Comparison of ENCODE assay signal across 28 cellular contexts in genomic region chr11:99916078-99916477, GRCh38.
"Had no signal": no experiment of that assay in that cellular context is flagged by ENCODE, and none has a peak within 500 bp of the region (broad histone marks: within the 10 kb centered on the region; RNA-seq: fewer than 3 reads in every experiment).

No MANE protein-coding gene starts in this region.

- H3K36me3 Mint-ChIP-seq: naive thymus-derived CD4-positive, alpha-beta T cell; stimulated activated effector memory CD8-positive, alpha-beta T cell treated with anti-CD3 and anti-CD28 coated beads, Interleukin-12 subunit alpha, Interleukin-12 subunit beta, amount 100 ng/mL, for 72 hours; stimulated activated naive B cell treated with anti-CD40 and anti-IgM and Interleukin-4, amounts not matched to agents 10 μg/mL and 1 μg/mL and 100 μg/mL, for 72 hours; type B pancreatic cell had no signal

- H3K27me3 ChIP-seq: ovary, right lobe of liver, sigmoid colon, stomach, tibial artery, transverse colon, upper lobe of right lung, uterus had no signal

- H3K27ac Mint-ChIP-seq: naive thymus-derived CD4-positive, alpha-beta T cell; natural killer cell; nephron; progenitor cell of endocrine pancreas; stimulated activated effector memory CD8-positive, alpha-beta T cell treated with anti-CD3 and anti-CD28 coated beads, Interleukin-12 subunit alpha, Interleukin-12 subunit beta, amount 100 ng/mL, for 72 hours; stimulated activated naive B cell treated with anti-CD40 and anti-IgM and Interleukin-4, amounts not matched to agents 10 μg/mL and 1 μg/mL and 100 μg/mL, for 72 hours; stimulated activated naive CD8-positive, alpha-beta T cell treated with anti-CD3 and anti-CD28 coated beads, Interleukin-15, Interleukin-2, amounts not matched to agents 100 ng/mL and 50 ng/mL, for 24 hours; type B pancreatic cell had no signal

- H2AFZ ChIP-seq: parathyroid adenoma had no signal

- H3K79me2 ChIP-seq: parathyroid adenoma had no signal

- H3K4me3 ChIP-seq: ovary, psoas muscle, right lobe of liver, sigmoid colon, stomach, tibial artery, transverse colon, upper lobe of right lung, uterus had no signal

- H3K27ac ChIP-seq: ovary, parathyroid adenoma, psoas muscle, right lobe of liver, sigmoid colon, stomach, tibial artery, transverse colon, upper lobe of right lung, uterus had no signal

- ATAC-seq: naive thymus-derived CD4-positive, alpha-beta T cell; natural killer cell; psoas muscle; right cardiac atrium; right lobe of liver; stimulated activated effector memory CD8-positive, alpha-beta T cell treated with anti-CD3 and anti-CD28 coated beads, Interleukin-12 subunit alpha, Interleukin-12 subunit beta, amount 100 ng/mL, for 72 hours; stimulated activated naive B cell treated with anti-CD40 and anti-IgM and Interleukin-4, amounts not matched to agents 10 μg/mL and 1 μg/mL and 100 μg/mL, for 72 hours; upper lobe of right lung had no signal

- DNase-seq: naive thymus-derived CD4-positive, alpha-beta T cell; natural killer cell; occipital lobe; ovary; posterior cingulate gyrus; psoas muscle; right cardiac atrium; right lobe of liver; sigmoid colon; small intestine; stimulated activated CD4-positive, alpha-beta T cell treated with anti-CD3 and anti-CD28 coated beads, Interleukin-15, amount 100 ng/mL, for 24 hours; stimulated activated CD4-positive, alpha-beta T cell treated with anti-CD3 and anti-CD28 coated beads, Interleukin-2, amount 100 ng/mL, for 24 hours; stimulated activated CD4-positive, alpha-beta T cell treated with anti-CD3 and anti-CD28 coated beads, Interleukin-2, amount 100 ng/mL, for 48 hours; stimulated activated CD4-positive, alpha-beta T cell treated with anti-CD3 and anti-CD28 coated beads, Interleukin-4, amount 100 ng/mL, for 24 hours; stimulated activated naive B cell treated with anti-CD40 and anti-IgM and Interleukin-4, amounts not matched to agents 10 μg/mL and 1 μg/mL and 100 μg/mL, for 72 hours; stimulated activated naive CD4-positive, alpha-beta T cell treated with Interleukin-2 at 50 U/mL for 16 hours; stomach; tibial artery; transverse colon; upper lobe of right lung; uterus had no signal

- H3K9me3 Mint-ChIP-seq: type B pancreatic cell had no signal

- H3K4me1 Mint-ChIP-seq: naive thymus-derived CD4-positive, alpha-beta T cell; natural killer cell; nephron; neural crest cell; stimulated activated effector memory CD8-positive, alpha-beta T cell treated with anti-CD3 and anti-CD28 coated beads, Interleukin-12 subunit alpha, Interleukin-12 subunit beta, amount 100 ng/mL, for 72 hours; stimulated activated naive B cell treated with anti-CD40 and anti-IgM and Interleukin-4, amounts not matched to agents 10 μg/mL and 1 μg/mL and 100 μg/mL, for 72 hours had no signal

- H3K27me3 Mint-ChIP-seq: naive thymus-derived CD4-positive, alpha-beta T cell; progenitor cell of endocrine pancreas; stimulated activated naive B cell treated with anti-CD40 and anti-IgM and Interleukin-4, amounts not matched to agents 10 μg/mL and 1 μg/mL and 100 μg/mL, for 72 hours; stimulated activated naive CD8-positive, alpha-beta T cell treated with anti-CD3 and anti-CD28 coated beads, Interleukin-15, Interleukin-2, amounts not matched to agents 100 ng/mL and 50 ng/mL, for 24 hours; type B pancreatic cell had no signal

- H3K9ac ChIP-seq: parathyroid adenoma had no signal

- H3K36me3 ChIP-seq: ovary, right lobe of liver, sigmoid colon, stomach, tibial artery, transverse colon, upper lobe of right lung, uterus had no signal

- H3K9me3 ChIP-seq: ovary, right lobe of liver, upper lobe of right lung, uterus had no signal

- H3K4me1 ChIP-seq: parathyroid adenoma, psoas muscle, right lobe of liver, sigmoid colon, stomach, tibial artery, transverse colon, upper lobe of right lung, uterus had no signal

- H3K4me3 Mint-ChIP-seq: naive thymus-derived CD4-positive, alpha-beta T cell; natural killer cell; nephron; neural crest cell; stimulated activated effector memory CD8-positive, alpha-beta T cell treated with anti-CD3 and anti-CD28 coated beads, Interleukin-12 subunit alpha, Interleukin-12 subunit beta, amount 100 ng/mL, for 72 hours; stimulated activated naive B cell treated with anti-CD40 and anti-IgM and Interleukin-4, amounts not matched to agents 10 μg/mL and 1 μg/mL and 100 μg/mL, for 72 hours; stimulated activated naive CD8-positive, alpha-beta T cell treated with anti-CD3 and anti-CD28 coated beads, Interleukin-15, Interleukin-2, amounts not matched to agents 100 ng/mL and 50 ng/mL, for 24 hours; type B pancreatic cell had no signal
